ENCODE assay signal across 8 cellular contexts in genomic region chr1:61049850-61050540, GRCh38. TPM values are rescaled to one million over a fixed set of nuclear protein-coding genes. Genes with fewer than 3 reads are reported as not detected.
DNase-seq lines count a peak whose midpoint lies in the region; ATAC-seq and TF ChIP-seq lines count a peak whose summit lies in the region.

No MANE protein-coding gene starts in this region.

- 1% methylated on average over 43 of the region's 48 CpGs for WGBS in prostate gland

- peak; percentile 97 to 98 (median 98) for TF ChIP-seq CTCF in prostate gland (IDR thresholded peaks at IDR 0.05)
- TF ChIP-seq CTCF in upper lobe of right lung (IDR thresholded peaks at IDR 0.05), result peak; percentile 99

- peak overlapping the region; percentile 78 for H3K4me3 Mint-ChIP-seq in T-helper 1 cell treated with Interleukin-12 subunit alpha and Interleukin-12 subunit beta and Interleukin-4 antibody, amounts not matched to agents 30 μg/mL and 1 μg/mL, for 36 hours

- intact Hi-C loops in left ventricle myocardium superior (cut with micrococcal nuclease), result loop anchor here (2.0 to 10.0 kb wide), 6 partner anchors 75 to 1075 kb away; no protein-coding TSS in a partner anchor
- intact Hi-C loops in prostate gland (cut with DNase I), result loop anchor here (1.0 to 10.0 kb wide), 9 partner anchors 135 to 802 kb away; partner anchors contain the start of gene TM2D1
- intact Hi-C loops in upper lobe of right lung (cut with DNase I), result loop anchor here (10.0 kb wide), 1 partner anchor 405 kb away; no protein-coding TSS in a partner anchor

- in situ Hi-C loops in G401 (cut with HindIII; ENCODE audit: low sequenced_read_pairs), result no loop called here

- H3K27ac Mint-ChIP-seq in T-helper 1 cell treated with Interleukin-12 subunit alpha and Interleukin-12 subunit beta and Interleukin-4 antibody, amounts not matched to agents 30 μg/mL and 1 μg/mL, for 36 hours, result no peak overlapping the region

- H3K4me3 ChIP-seq in prostate gland (peak overlapping the region; percentile 87 to 96), upper lobe of right lung (peak overlapping the region; percentile 77)

- peak; percentile 92 for DNase-seq in G401 (ENCODE audit: low spot score)
- DNase-seq in NCI-H128 (lab: John Stamatoyannopoulos, UW; ENCODE audit: unreplicated experiment), result peak; percentile 90
- peak; percentile 65 to 94 (median 86) for DNase-seq in amygdala (lab: John Stamatoyannopoulos, UW)
- peak; percentile 96 for DNase-seq in left ventricle myocardium superior
- peak; percentile 95 for DNase-seq in prostate gland (ENCODE audit: low spot score)
- DNase-seq in upper lobe of right lung, result peak; percentile 95

- peaks cover 59% of the 10 kb centered on the region for H3K27me3 Mint-ChIP-seq in T-helper 1 cell treated with Interleukin-12 subunit alpha and Interleukin-12 subunit beta and Interleukin-4 antibody, amounts not matched to agents 30 μg/mL and 1 μg/mL, for 36 hours (ENCODE audit: low read depth)

- peaks cover 6% of the 10 kb centered on the region for H3K4me1 ChIP-seq in prostate gland (replicated peaks)
- H3K4me1 ChIP-seq in upper lobe of right lung, result peaks cover 27% of the 10 kb centered on the region

- ATAC-seq in HG02571 (IDR thresholded peaks at IDR 0.05; ENCODE audit: unreplicated experiment), result peak; percentile 72
- ATAC-seq in left ventricle myocardium superior, result peak; percentile 80
- ATAC-seq in upper lobe of right lung, result peak; percentile 94

- H3K27me3 ChIP-seq in prostate gland (replicated peaks; ENCODE audit: insufficient read depth) (no peaks in the 10 kb centered on the region), upper lobe of right lung (no peaks in the 10 kb centered on the region)

- H3K36me3 Mint-ChIP-seq in T-helper 1 cell treated with Interleukin-12 subunit alpha and Interleukin-12 subunit beta and Interleukin-4 antibody, amounts not matched to agents 30 μg/mL and 1 μg/mL, for 36 hours (ENCODE audit: low read depth), result no peaks in the 10 kb centered on the region

- H3K9me3 ChIP-seq in prostate gland (no peaks in the 10 kb centered on the region), upper lobe of right lung (no peaks in the 10 kb centered on the region)

- peak overlapping the region; percentile 95 to 96 for H3K27ac ChIP-seq in prostate gland
- H3K27ac ChIP-seq in upper lobe of right lung, result peak overlapping the region; percentile 93

- no peak for TF ChIP-seq POLR2A in prostate gland (IDR thresholded peaks at IDR 0.05)

- peaks cover 19% of the 10 kb centered on the region for H3K4me1 Mint-ChIP-seq in T-helper 1 cell treated with Interleukin-12 subunit alpha and Interleukin-12 subunit beta and Interleukin-4 antibody, amounts not matched to agents 30 μg/mL and 1 μg/mL, for 36 hours (ENCODE audit: low read depth)

- no peaks in the 10 kb centered on the region for H3K9me3 Mint-ChIP-seq in T-helper 1 cell treated with Interleukin-12 subunit alpha and Interleukin-12 subunit beta and Interleukin-4 antibody, amounts not matched to agents 30 μg/mL and 1 μg/mL, for 36 hours

- no peaks in the 10 kb centered on the region for H3K36me3 ChIP-seq in prostate gland
- H3K36me3 ChIP-seq in upper lobe of right lung, result no peaks in the 10 kb centered on the region

RNA-seq across cellular contexts. Expression of gene NFIA, which starts 32.4 kb away (rescaled TPM):
- total RNA-seq in G401 (2014; rRNA removed; shearing (Covaris generic)), result 0.37 and 0.47 TPM in 2 replicates
- 102 TPM for total RNA-seq in left ventricle myocardium superior
- total RNA-seq in prostate gland, result 10 to 100 TPM; 61.4 to 86.3 TPM
- 66.6 TPM for total RNA-seq in upper lobe of right lung

Comparison
In these comparisons a context has a peak if more than half of its experiments do, and no peak if none do; other contexts are left out.
1. Peak in every context shown above with its lines: DNase-seq, ATAC-seq, H3K4me3 ChIP-seq and H3K27ac ChIP-seq.
2. RNA of gene NFIA, which starts 32.4 kb away (total RNA-seq): 102 TPM in left ventricle myocardium superior (single experiment), 61.4 to 86.3 TPM in prostate gland and 66.6 TPM in upper lobe of right lung (single experiment); 0.37 to 0.47 TPM in G401; every median in the first group is over 10 times any median in the second.